25 cellular contexts compared by ENCODE assay signal in genomic region chr7:73382938-73383503, GRCh38. TPM values are rescaled to one million over a fixed set of nuclear protein-coding genes. Genes with fewer than 3 reads are reported as not detected.
DNase-seq lines count a peak whose midpoint lies in the region; ATAC-seq and TF ChIP-seq lines count a peak whose summit lies in the region.
"Had no signal": no experiment of that assay in that cellular context is flagged by ENCODE, and none has a peak within 500 bp of the region (broad histone marks: within the 10 kb centered on the region; RNA-seq: fewer than 3 reads in every experiment).

No MANE protein-coding gene starts in this region.

- no peak overlapping the region for H3K4me2 ChIP-seq in MM.1S (ENCODE audit: low read depth, low read length)
- H3K4me2 ChIP-seq: KMS-11 had no signal

- H3K27me3 Mint-ChIP-seq in T-cell, result peaks cover 3 to 9% of the 10 kb centered on the region in 2 donors

- in situ Hi-C loops in KBM-7 (cut with MboI; ENCODE audit: low pct_unique_long_range_greater_than_20kb, low sequenced_read_pairs), result no loop called here

- no peak overlapping the region for H3K27ac Mint-ChIP-seq in T-cell
- H3K27ac Mint-ChIP-seq: CD4-positive, alpha-beta memory T cell had no signal

- H3K36me3 ChIP-seq in MM.1S (replicated peaks; ENCODE audit: insufficient read depth, low read length) (no peaks in the 10 kb centered on the region), A673 (ENCODE audit: insufficient read depth, low read length, poor library complexity, severe bottlenecking) (no peaks in the 10 kb centered on the region)
- H3K36me3 ChIP-seq: BE2C had no signal

- POLR2A ChIA-PET in A673 (lab: Charles Lee; ENCODE audit: low non-redundant PET), result no interaction called here
- POLR2A ChIA-PET in T-cell (lab: Charles Lee), result no interaction called here

- no peak for TF ChIP-seq CTCF in MM.1S (IDR thresholded peaks at IDR 0.05; ENCODE audit: low read length)
- no peak for TF ChIP-seq CTCF in A673 (conservative IDR thresholded peaks at IDR 0.05; ENCODE audit: low read depth, low read length)

- H4K20me1 ChIP-seq in MM.1S (ENCODE audit: insufficient read depth, low read length), result no peaks in the 10 kb centered on the region

- ATAC-seq in T-cell (replicated peaks in 1 of 4), result no peak
- ATAC-seq: GM12878 had no signal

- H3K9ac ChIP-seq in MM.1S (ENCODE audit: low read length), result no peak overlapping the region
- H3K9ac ChIP-seq: KMS-11 had no signal

- no peaks in the 10 kb centered on the region for H3K36me3 Mint-ChIP-seq in T-cell

- H3K27ac ChIP-seq in MM.1S (ENCODE audit: low read length), result no peak overlapping the region
- no peak overlapping the region for H3K27ac ChIP-seq in A673 (ENCODE audit: low read depth, low read length, poor library complexity, severe bottlenecking)
- H3K27ac ChIP-seq: KMS-11 had no signal

- H3K27me3 ChIP-seq in MM.1S (replicated peaks; ENCODE audit: insufficient read depth, low read length), result no peaks in the 10 kb centered on the region
- peaks cover 10% of the 10 kb centered on the region for H3K27me3 ChIP-seq in A673 (replicated peaks; ENCODE audit: insufficient read depth, low read depth, low read length, poor library complexity)

- DNase-seq in AML-193 (lab: John Stamatoyannopoulos, UW), result peak; percentile 64 to 75
- peak; percentile 39 for DNase-seq in KBM-7
- DNase-seq in NOMO-1 treated with DMSO at 0.1 percent for 48 hours (lab: John Stamatoyannopoulos, UW; ENCODE audit: unreplicated experiment), result peak; percentile 100
- DNase-seq in SKM-1 treated with dmso at 0.1 percent for 144 hours (lab: John Stamatoyannopoulos, UW; ENCODE audit: unreplicated experiment), result peak; percentile 94
- DNase-seq in MM.1S, result no peak
- DNase-seq in NCI-H2081 treated with DMSO at 0.1 percent for 48 hours (lab: John Stamatoyannopoulos, UW), result no peak
- no peak for DNase-seq in A673 (ENCODE audit: low spot score)
- DNase-seq in T-cell, result no peak
- DNase-seq: 8988T; BE2C; CD4-positive, alpha-beta memory T cell; DMS153; GDM1; NCI-H187 treated with DMSO at 0.1 percent for 48 hours; NCI-H226; NCI-H524 treated with DMSO at 0.1 percent for 48 hours; SHP77; T-helper 2 cell had no signal

- H3F3A ChIP-seq in MM.1S (ENCODE audit: insufficient read depth, low read length), result no peaks in the 10 kb centered on the region

- CTCF ChIA-PET in A673 (lab: Charles Lee) (no interaction called here), T-cell (lab: Charles Lee) (interaction anchor here in 1 of 2 donors (0.6 kb wide), 1 partner anchor 396 kb away, joined by 8 read pairs; no protein-coding TSS in a partner anchor)

- no peaks in the 10 kb centered on the region for H3K9me3 ChIP-seq in MM.1S (replicated peaks; ENCODE audit: insufficient read depth, low read length)
- H3K9me3 ChIP-seq in A673 (ENCODE audit: low read depth, low read length, poor library complexity, severe bottlenecking), result peaks cover 10% of the 10 kb centered on the region
- H3K9me3 ChIP-seq: BE2C had no signal

- no TSS peak for BruUV-seq in A673 (replicated peaks; lab: Mats Ljungman, UMichigan)

- H3K9me2 ChIP-seq in MM.1S (replicated peaks; ENCODE audit: insufficient read depth, low read length), result no peaks in the 10 kb centered on the region

- H3K4me1 ChIP-seq in MM.1S (ENCODE audit: low read length) (no peaks in the 10 kb centered on the region), A673 (ENCODE audit: insufficient read depth, low read length, poor library complexity, severe bottlenecking) (no peaks in the 10 kb centered on the region)
- H3K4me1 ChIP-seq: BE2C had no signal

- H3K4me1 Mint-ChIP-seq in T-cell, result no peaks in the 10 kb centered on the region

- intact Hi-C loops in A673 (cut with micrococcal nuclease; ENCODE audit: unreplicated experiment), result no loop called here

- H3K79me2 ChIP-seq in MM.1S (ENCODE audit: low read length), result no peaks in the 10 kb centered on the region

- peaks cover 4 to 16% (median 15%) of the 10 kb centered on the region in 3 donors for H3K9me3 Mint-ChIP-seq in T-cell

- H2AFZ ChIP-seq in MM.1S (ENCODE audit: low read length), result no peak overlapping the region

- H3K4me3 ChIP-seq in MM.1S (ENCODE audit: low read length) (no peak overlapping the region), A673 (ENCODE audit: low read depth, low read length, poor library complexity, severe bottlenecking) (no peak overlapping the region)
- H3K4me3 ChIP-seq: GM12878 had no signal

- no peak overlapping the region for H3K4me3 Mint-ChIP-seq in T-cell
- H3K4me3 Mint-ChIP-seq: CD4-positive, alpha-beta memory T cell had no signal

RNA-seq across cellular contexts. Expression of gene FZD9, which starts 50.6 kb away (rescaled TPM):
- total RNA-seq in A673 (2021) (1.3 and 1.7 TPM in 2 replicates), T-cell (under 1 TPM in 4 of 5 donors, not detected in 1; 0.20 to 0.55 (median 0.28) TPM)
- total RNA-seq: CD4-positive, alpha-beta memory T cell; GM12878; MCF 10A; OCI-LY7 had no signal

RNA-seq across cellular contexts. Expression of gene FKBP6, which starts 55.1 kb away (rescaled TPM):
- total RNA-seq in A673 (2021) (not detected in 2 replicates), T-cell (not detected)
- total RNA-seq: CD4-positive, alpha-beta memory T cell; GM12878; H4; MCF 10A; OCI-LY7; RPMI7951 had no signal

RNA-seq across cellular contexts. Expression of gene TRIM50, which starts 55.1 kb away (rescaled TPM):
- not detected in 2 replicates for total RNA-seq in A673 (2021)
- not detected for total RNA-seq in T-cell
- total RNA-seq: CD4-positive, alpha-beta memory T cell; Daoy; GM12878; H4; MCF 10A; RPMI7951 had no signal

Comparison
In these comparisons a context has a peak if more than half of its experiments do, and no peak if none do; other contexts are left out.
1. DNase-seq: peak in AML-193 (2 of 2), KBM-7 (single experiment), NOMO-1 treated with DMSO at 0.1 percent for 48 hours (single experiment) and SKM-1 treated with dmso at 0.1 percent for 144 hours (single experiment); none in MM.1S (single experiment), NCI-H2081 treated with DMSO at 0.1 percent for 48 hours (single experiment), A673 (single experiment) and T-cell (0 of 34).